21 cellular contexts compared by ENCODE assay signal in the genomic region with DNA sequence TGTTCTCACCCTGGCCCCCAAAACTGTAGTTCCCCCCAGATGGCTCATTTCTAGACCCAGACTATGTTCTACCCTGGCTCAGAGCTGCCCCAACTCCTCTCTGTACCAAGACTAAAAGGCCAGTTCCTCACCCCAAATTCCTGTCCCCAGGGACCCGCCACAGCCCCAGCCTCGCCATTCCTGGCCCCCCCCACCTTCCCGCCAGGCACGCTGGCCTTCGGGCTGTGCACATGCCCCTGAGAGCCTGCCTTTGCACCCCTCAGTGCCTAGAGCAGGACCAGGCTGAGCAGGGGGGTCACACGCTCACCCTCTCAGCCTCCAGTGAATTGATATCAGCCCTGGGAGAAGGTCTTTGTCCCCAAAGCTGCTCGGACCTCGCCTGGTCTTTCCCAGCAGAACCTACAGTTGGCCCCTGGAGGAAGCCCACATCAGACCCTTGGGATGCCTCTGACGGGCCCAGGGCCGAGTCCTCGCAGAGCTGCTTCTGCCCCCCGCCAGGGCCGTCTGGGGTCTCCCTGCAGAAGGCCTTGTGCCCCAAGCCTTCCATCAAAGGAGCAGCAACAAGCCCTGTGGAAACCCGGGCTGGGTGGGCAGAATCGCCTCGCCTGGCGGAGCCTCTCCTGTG. TPM values are rescaled to one million over a fixed set of nuclear protein-coding genes. Genes with fewer than 3 reads are reported as not detected.
"Had no signal": no experiment of that assay in that cellular context is flagged by ENCODE, and none has a peak within 500 bp of the region (broad histone marks: within the 10 kb centered on the region; RNA-seq: fewer than 3 reads in every experiment).

No MANE protein-coding gene starts in this region.

- ATAC-seq: body of pancreas; stimulated activated naive B cell treated with anti-CD40 and anti-IgM and Interleukin-4, amounts not matched to agents 10 μg/mL and 1 μg/mL and 100 μg/mL, for 72 hours had no signal

- H3K27ac ChIP-seq: body of pancreas, cardiac muscle cell, esophagus squamous epithelium, right lobe of liver, testis, vagina, VCaP had no signal

- H3K27me3 Mint-ChIP-seq: T-cell had no signal

- H3K4me3 ChIP-seq: body of pancreas, cardiac muscle cell, esophagus squamous epithelium, gastroesophageal sphincter, right lobe of liver, skin epidermis, testis, vagina had no signal

- H3K4me1 ChIP-seq: right lobe of liver had no signal

- H3K9me3 Mint-ChIP-seq: activated T-cell treated with anti-CD3 and anti-CD28 coated beads, Interleukin-2, amount 50 U/mL, for 4 hours; activated T-helper 2 cell treated with anti-CD3 and anti-CD28 coated beads, Interferon-gamma antibody, Interleukin-2, Interleukin-4, amounts not matched to agents 10 μg/mL and 5 μg/mL and 100 μg/mL, durations not matched to agents 14 hours and 24 hours and 36 hours; stimulated activated naive B cell treated with anti-CD40 and anti-IgM and Interleukin-4, amounts not matched to agents 10 μg/mL and 1 μg/mL and 100 μg/mL, for 72 hours; T-cell; T-helper 2 cell treated with Interferon-gamma antibody and Interleukin-4, amounts not matched to agents 5 μg/mL and 100 μg/mL, for 36 hours had no signal

- H3K27me3 ChIP-seq: body of pancreas, cardiac muscle cell, gastroesophageal sphincter, right lobe of liver, testis, vagina had no signal

- H3K27ac Mint-ChIP-seq: activated T-helper 2 cell treated with anti-CD3 and anti-CD28 coated beads, Interferon-gamma antibody, Interleukin-2, Interleukin-4, amounts not matched to agents 10 μg/mL and 5 μg/mL and 100 μg/mL, durations not matched to agents 14 hours and 24 hours and 36 hours; stimulated activated naive B cell treated with anti-CD40 and anti-IgM and Interleukin-4, amounts not matched to agents 10 μg/mL and 1 μg/mL and 100 μg/mL, for 72 hours; T-cell had no signal

- H3K36me3 Mint-ChIP-seq: stimulated activated naive B cell treated with anti-CD40 and anti-IgM and Interleukin-4, amounts not matched to agents 10 μg/mL and 1 μg/mL and 100 μg/mL, for 72 hours; T-cell had no signal

- H3K36me3 ChIP-seq: cardiac muscle cell, esophagus squamous epithelium, gastroesophageal sphincter, right lobe of liver, vagina had no signal

- H3K4me3 Mint-ChIP-seq: activated T-cell treated with anti-CD3 and anti-CD28 coated beads, Interleukin-2, amount 50 U/mL, for 4 hours; stimulated activated naive B cell treated with anti-CD40 and anti-IgM and Interleukin-4, amounts not matched to agents 10 μg/mL and 1 μg/mL and 100 μg/mL, for 72 hours; T-cell; T-helper 2 cell treated with Interferon-gamma antibody and Interleukin-4, amounts not matched to agents 5 μg/mL and 100 μg/mL, for 36 hours had no signal

- DNase-seq: activated CD4-positive, alpha-beta T cell treated with anti-CD3 and anti-CD28 coated beads for 1 hour; activated CD4-positive, alpha-beta T cell treated with anti-CD3 and anti-CD28 coated beads, Interleukin-2, amount 50 U/mL, for 1 hour; activated CD8-positive, alpha-beta memory T cell treated with anti-CD3 and anti-CD28 coated beads, Interleukin-2, amount 50 U/mL, for 48 hours; activated naive CD4-positive, alpha-beta T cell; activated T-cell treated with anti-CD3 and anti-CD28 coated beads, Interleukin-2, amount 50 U/mL, for 4 hours; body of pancreas; esophagus squamous epithelium; posterior cingulate gyrus; right lobe of liver; stimulated activated CD4-positive, alpha-beta T cell treated with anti-CD3 and anti-CD28 coated beads, Interleukin-1b, Interleukin-23, amount 100 ng/mL, for 48 hours; stimulated activated naive B cell treated with anti-CD40 and anti-IgM and Interleukin-4, amounts not matched to agents 10 μg/mL and 1 μg/mL and 100 μg/mL, for 72 hours had no signal

- H3K9me3 ChIP-seq: body of pancreas, esophagus squamous epithelium, gastroesophageal sphincter, right lobe of liver, testis, vagina had no signal

RNA-seq across cellular contexts. Expression of a gene that starts 32.4 kb away (rescaled TPM):
- total RNA-seq: cardiac muscle cell, myocyte had no signal
- polyA plus RNA-seq: cardiac muscle cell had no signal
